13 cellular contexts compared by ENCODE assay signal in the genomic region with DNA sequence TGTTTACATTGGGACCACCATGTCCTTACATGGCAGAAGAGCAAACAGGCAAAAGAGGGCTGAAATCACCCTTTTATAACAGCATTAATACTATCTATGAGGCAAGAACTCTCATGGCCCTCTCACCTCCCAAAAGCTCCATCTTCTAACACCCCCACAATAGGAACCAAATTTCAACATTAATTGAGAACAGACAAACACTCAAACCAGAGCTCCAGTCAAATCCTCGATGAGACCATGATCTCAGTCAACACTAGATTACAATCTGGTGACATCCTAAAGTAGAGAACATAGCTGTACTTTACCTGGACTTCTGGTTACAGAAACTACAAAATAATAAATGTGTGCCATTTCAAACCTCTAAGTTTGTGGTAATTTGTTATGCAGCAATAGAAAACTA. TPM values are rescaled to one million over a fixed set of nuclear protein-coding genes. Genes with fewer than 3 reads are reported as not detected.
DNase-seq lines count a peak whose midpoint lies in the region; ATAC-seq and TF ChIP-seq lines count a peak whose summit lies in the region.
"Had no signal": no experiment of that assay in that cellular context is flagged by ENCODE, and none has a peak within 500 bp of the region (broad histone marks: within the 10 kb centered on the region; RNA-seq: fewer than 3 reads in every experiment).

No MANE protein-coding gene starts in this region.

- no peaks in the 10 kb centered on the region for H3K27me3 ChIP-seq in right lobe of liver
- H3K27me3 ChIP-seq in thoracic aorta (replicated peaks; ENCODE audit: insufficient read depth): no peaks in the 10 kb centered on the region

- no peak for TF ChIP-seq POLR2A in right lobe of liver (IDR thresholded peaks at IDR 0.05)

- H3K9me3 Mint-ChIP-seq in activated T-cell treated with anti-CD3 and anti-CD28 coated beads, Interleukin-2, amount 50 U/mL, for 4 hours: no peaks in the 10 kb centered on the region
- H3K9me3 Mint-ChIP-seq in activated T-cell treated with anti-CD3 and anti-CD28 coated beads, Interleukin-2, amount 50 U/mL, for 24 hours: no peaks in the 10 kb centered on the region

- H3K9me3 ChIP-seq in right lobe of liver (no peaks in the 10 kb centered on the region), thoracic aorta (no peaks in the 10 kb centered on the region)

- H3K4me1 Mint-ChIP-seq in activated T-cell treated with anti-CD3 and anti-CD28 coated beads, Interleukin-2, amount 50 U/mL, for 4 hours (ENCODE audit: low read depth): peaks cover 31% of the 10 kb centered on the region
- peaks cover 32% of the 10 kb centered on the region for H3K4me1 Mint-ChIP-seq in activated T-cell treated with anti-CD3 and anti-CD28 coated beads, Interleukin-2, amount 50 U/mL, for 24 hours (ENCODE audit: low read depth)

- H3K4me3 Mint-ChIP-seq in activated T-cell treated with anti-CD3 and anti-CD28 coated beads, Interleukin-2, amount 50 U/mL, for 4 hours: no peak overlapping the region
- no peak overlapping the region for H3K4me3 Mint-ChIP-seq in activated T-cell treated with anti-CD3 and anti-CD28 coated beads, Interleukin-2, amount 50 U/mL, for 24 hours

- H3K4me3 ChIP-seq in right lobe of liver (no peak overlapping the region), thoracic aorta (peak overlapping the region; percentile 65)

- intact Hi-C loops in right lobe of liver (cut with DNase I): no loop called here

- H3K4me1 ChIP-seq in right lobe of liver (no peaks in the 10 kb centered on the region), thoracic aorta (ENCODE audit: control insufficient read depth in 1 of 2, low read depth in 2 of 2) (no peaks in the 10 kb centered on the region)

- no peaks in the 10 kb centered on the region for H3K27me3 Mint-ChIP-seq in activated T-cell treated with anti-CD3 and anti-CD28 coated beads, Interleukin-2, amount 50 U/mL, for 4 hours (ENCODE audit: low read depth)
- no peaks in the 10 kb centered on the region for H3K27me3 Mint-ChIP-seq in activated T-cell treated with anti-CD3 and anti-CD28 coated beads, Interleukin-2, amount 50 U/mL, for 24 hours

- ATAC-seq in activated T-cell treated with anti-CD3 and anti-CD28 coated beads, Interleukin-2, amount 50 U/mL, for 4 hours: peak; percentile 34 to 40
- ATAC-seq in HG03520 (IDR thresholded peaks at IDR 0.05; ENCODE audit: unreplicated experiment) (peak; percentile 30), right lobe of liver (no peak), thoracic aorta (ENCODE audit: insufficient number of reproducible peaks, low FRiP score, low read depth) (no peak)

- peak overlapping the region; percentile 52 to 71 (median 58) for H3K27ac ChIP-seq in right lobe of liver
- peak overlapping the region in 1 of 2 donors; percentile 49 for H3K27ac ChIP-seq in thoracic aorta

- H3K36me3 Mint-ChIP-seq in activated T-cell treated with anti-CD3 and anti-CD28 coated beads, Interleukin-2, amount 50 U/mL, for 4 hours (ENCODE audit: insufficient read depth): no peaks in the 10 kb centered on the region
- no peaks in the 10 kb centered on the region for H3K36me3 Mint-ChIP-seq in activated T-cell treated with anti-CD3 and anti-CD28 coated beads, Interleukin-2, amount 50 U/mL, for 24 hours (ENCODE audit: low read depth)

- H3K36me3 ChIP-seq in right lobe of liver (no peaks in the 10 kb centered on the region), thoracic aorta (no peaks in the 10 kb centered on the region)

- no peak for DNase-seq in activated T-cell treated with anti-CD3 and anti-CD28 coated beads, Interleukin-2, amount 50 U/mL, for 4 hours
- no peak for DNase-seq in activated T-cell treated with anti-CD3 and anti-CD28 coated beads, Interleukin-2, amount 50 U/mL, for 24 hours
- DNase-seq in right lobe of liver (no peak), thoracic aorta (ENCODE audit: low spot score) (no peak), NCI-H128 (lab: John Stamatoyannopoulos, UW; ENCODE audit: unreplicated experiment) (no peak), germinal center (ENCODE audit: low spot score) (no peak), pons (ENCODE audit: low spot score) (no peak)
- DNase-seq: HCEC 1CT, NCI-H526 treated with DMSO at 0.1 percent for 48 hours had no signal

- TF ChIP-seq CTCF in right lobe of liver (IDR thresholded peaks at IDR 0.05) (no peak), thoracic aorta (IDR thresholded peaks at IDR 0.05) (no peak)

- no peak overlapping the region for H3K27ac Mint-ChIP-seq in activated T-cell treated with anti-CD3 and anti-CD28 coated beads, Interleukin-2, amount 50 U/mL, for 24 hours

- WGBS in right lobe of liver (ENCODE audit: insufficient coverage, low coverage, low lambda C conversion rate, missing lambda C conversion rate): 56% methylated on average over 1 of the region's 1 CpG

RNA-seq across cellular contexts. Expression of gene OR2AG2, which starts 25.1 kb away (rescaled TPM):
- under 1 TPM in 1 of 3 donors, not detected in 2; 0.16 TPM for total RNA-seq in activated T-cell treated with anti-CD3 and anti-CD28 coated beads, Interleukin-2, amount 50 U/mL, for 4 hours
- total RNA-seq in right lobe of liver: under 1 TPM in 1 of 6 experiments, not detected in 5; 0.07 TPM
- under 1 TPM in 1 of 2 donors, not detected in 1; 0.35 TPM for total RNA-seq in thoracic aorta
- total RNA-seq: lower leg skin had no signal

RNA-seq across cellular contexts. Expression of gene OR2AG1, which starts 36.2 kb away (rescaled TPM):
- not detected for total RNA-seq in activated T-cell treated with anti-CD3 and anti-CD28 coated beads, Interleukin-2, amount 50 U/mL, for 4 hours
- total RNA-seq in right lobe of liver: not detected
- total RNA-seq in thoracic aorta: not detected
- total RNA-seq: glomerular endothelial cell, lower leg skin, renal cortical epithelial cell had no signal

RNA-seq across cellular contexts. Expression of gene OR6A2, which starts 52.9 kb away (rescaled TPM):
- not detected for total RNA-seq in activated T-cell treated with anti-CD3 and anti-CD28 coated beads, Interleukin-2, amount 50 U/mL, for 4 hours
- total RNA-seq in right lobe of liver: under 1 TPM in 2 of 6 experiments, not detected in 4; 0.04 to 0.49 TPM
- total RNA-seq in thoracic aorta: under 1 TPM in 1 of 2 donors, not detected in 1; 0.35 TPM
- total RNA-seq: lower leg skin had no signal

Comparison
In these comparisons a context has a peak if more than half of its experiments do, and no peak if none do; other contexts are left out.
1. ATAC-seq: peak in activated T-cell treated with anti-CD3 and anti-CD28 coated beads, Interleukin-2, amount 50 U/mL, for 4 hours (2 of 2) and HG03520 (single experiment); none in right lobe of liver (0 of 4) and thoracic aorta (single experiment).